ENCODE assay signal across 33 cellular contexts in genomic region chrX:151081016-151081415, GRCh38.
"Had no signal": no experiment of that assay in that cellular context is flagged by ENCODE, and none has a peak within 500 bp of the region (broad histone marks: within the 10 kb centered on the region; RNA-seq: fewer than 3 reads in every experiment).

No MANE protein-coding gene starts in this region.

- H3K4me1 Mint-ChIP-seq: activated naive CD8-positive, alpha-beta T cell treated with anti-CD3 and anti-CD28 coated beads for 36 hours had no signal

- H3K27ac Mint-ChIP-seq: activated naive CD4-positive, alpha-beta T cell treated with anti-CD3 and anti-CD28 coated beads for 36 hours; activated naive CD8-positive, alpha-beta T cell treated with anti-CD3 and anti-CD28 coated beads for 36 hours; activated T-helper 1 cell treated with anti-CD3 and anti-CD28 coated beads, Interleukin-12 subunit alpha, Interleukin-12 subunit beta, Interleukin-2, Interleukin-4 antibody, amounts not matched to agents 30 ng/mL and 10 ng/mL and 1 ng/mL, durations not matched to agents 14 hours and 24 hours and 36 hours; effector memory CD8-positive, alpha-beta T cell; natural killer cell treated with Interleukin-12 subunit alpha and Interleukin-12 subunit beta and Interleukin-15 and Interleukin-18, amount 100 ng/mL, for 72 hours; progenitor cell of endocrine pancreas; stimulated activated effector memory CD8-positive, alpha-beta T cell treated with anti-CD3 and anti-CD28 coated beads, Interleukin-12 subunit alpha, Interleukin-12 subunit beta, amount 100 ng/mL, for 72 hours; stimulated activated naive CD8-positive, alpha-beta T cell treated with anti-CD3 and anti-CD28 coated beads, Interleukin-15, Interleukin-2, amounts not matched to agents 100 ng/mL and 50 ng/mL, for 24 hours; T-helper 2 cell treated with Interferon-gamma antibody and Interleukin-4, amounts not matched to agents 5 μg/mL and 100 μg/mL, for 36 hours had no signal

- DNase-seq: activated CD4-positive, alpha-beta T cell treated with anti-CD3 and anti-CD28 coated beads for 48 hours; activated CD4-positive, alpha-beta T cell treated with anti-CD3 and anti-CD28 coated beads, Interleukin-2, amount 50 U/mL, for 48 hours; activated CD8-positive, alpha-beta memory T cell treated with anti-CD3 and anti-CD28 coated beads for 24 hours; activated effector memory CD4-positive, alpha-beta T cell treated with anti-CD3 and anti-CD28 coated beads, Interleukin-2, amount 50 U/mL, for 16 hours; activated naive CD4-positive, alpha-beta T cell treated with anti-CD3 and anti-CD28 coated beads for 36 hours; activated naive CD8-positive, alpha-beta T cell treated with anti-CD3 and anti-CD28 coated beads for 36 hours; activated T-cell treated with anti-CD3 and anti-CD28 coated beads, Interleukin-2, amount 50 U/mL, for 1 hour; adrenal gland; aorta; cortex of kidney; effector memory CD8-positive, alpha-beta T cell; erythroblast; gastrocnemius medialis; glutamatergic neuron; kidney; left lung; lower lobe of right lung; mesenchymal stem cell; mucosa of descending colon; ovary; sigmoid colon; small intestine; stimulated activated CD4-positive, alpha-beta T cell treated with anti-CD3 and anti-CD28 coated beads, Interleukin-4, amount 100 ng/mL, for 24 hours; T-helper 1 cell had no signal

- H3K9me3 Mint-ChIP-seq: activated naive CD4-positive, alpha-beta T cell treated with anti-CD3 and anti-CD28 coated beads for 36 hours; activated naive CD8-positive, alpha-beta T cell treated with anti-CD3 and anti-CD28 coated beads for 36 hours; activated T-helper 1 cell treated with anti-CD3 and anti-CD28 coated beads, Interleukin-12 subunit alpha, Interleukin-12 subunit beta, Interleukin-2, Interleukin-4 antibody, amounts not matched to agents 30 ng/mL and 10 ng/mL and 1 ng/mL, durations not matched to agents 14 hours and 24 hours and 36 hours; effector memory CD8-positive, alpha-beta T cell; natural killer cell treated with Interleukin-12 subunit alpha and Interleukin-12 subunit beta and Interleukin-15 and Interleukin-18, amount 100 ng/mL, for 72 hours; stimulated activated effector memory CD8-positive, alpha-beta T cell treated with anti-CD3 and anti-CD28 coated beads, Interleukin-12 subunit alpha, Interleukin-12 subunit beta, amount 100 ng/mL, for 72 hours; stimulated activated naive CD8-positive, alpha-beta T cell treated with anti-CD3 and anti-CD28 coated beads, Interleukin-15, Interleukin-2, amounts not matched to agents 100 ng/mL and 50 ng/mL, for 24 hours; T-helper 2 cell treated with Interferon-gamma antibody and Interleukin-4, amounts not matched to agents 5 μg/mL and 100 μg/mL, for 36 hours had no signal

- ATAC-seq: activated CD4-positive, CD25-positive, alpha-beta regulatory T cell treated with anti-CD3 and anti-CD28 coated beads, Interleukin-2, amount 50 U/mL, for 24 hours; effector memory CD8-positive, alpha-beta T cell; gastrocnemius medialis; left lung; lower lobe of right lung; mucosa of descending colon; natural killer cell treated with Interleukin-12 subunit alpha and Interleukin-12 subunit beta and Interleukin-15 and Interleukin-18, amount 100 ng/mL, for 72 hours; stimulated activated effector memory CD8-positive, alpha-beta T cell treated with anti-CD3 and anti-CD28 coated beads, Interleukin-12 subunit alpha, Interleukin-12 subunit beta, amount 100 ng/mL, for 72 hours had no signal

- H3K4me3 Mint-ChIP-seq: activated naive CD4-positive, alpha-beta T cell treated with anti-CD3 and anti-CD28 coated beads for 36 hours; activated naive CD8-positive, alpha-beta T cell treated with anti-CD3 and anti-CD28 coated beads for 36 hours; activated T-helper 1 cell treated with anti-CD3 and anti-CD28 coated beads, Interleukin-12 subunit alpha, Interleukin-12 subunit beta, Interleukin-2, Interleukin-4 antibody, amounts not matched to agents 30 ng/mL and 10 ng/mL and 1 ng/mL, durations not matched to agents 14 hours and 24 hours and 36 hours; natural killer cell treated with Interleukin-12 subunit alpha and Interleukin-12 subunit beta and Interleukin-15 and Interleukin-18, amount 100 ng/mL, for 72 hours; stimulated activated naive CD8-positive, alpha-beta T cell treated with anti-CD3 and anti-CD28 coated beads, Interleukin-15, Interleukin-2, amounts not matched to agents 100 ng/mL and 50 ng/mL, for 24 hours; T-helper 2 cell treated with Interferon-gamma antibody and Interleukin-4, amounts not matched to agents 5 μg/mL and 100 μg/mL, for 36 hours had no signal

- H3K36me3 Mint-ChIP-seq: activated naive CD8-positive, alpha-beta T cell treated with anti-CD3 and anti-CD28 coated beads for 36 hours; brain; natural killer cell treated with Interleukin-12 subunit alpha and Interleukin-12 subunit beta and Interleukin-15 and Interleukin-18, amount 100 ng/mL, for 72 hours; stimulated activated effector memory CD8-positive, alpha-beta T cell treated with anti-CD3 and anti-CD28 coated beads, Interleukin-12 subunit alpha, Interleukin-12 subunit beta, amount 100 ng/mL, for 72 hours had no signal

- FAIRE-seq: kidney, small intestine, urothelium cell line had no signal
